Comparison of ENCODE assay signal across 10 cellular contexts in the genomic region with DNA sequence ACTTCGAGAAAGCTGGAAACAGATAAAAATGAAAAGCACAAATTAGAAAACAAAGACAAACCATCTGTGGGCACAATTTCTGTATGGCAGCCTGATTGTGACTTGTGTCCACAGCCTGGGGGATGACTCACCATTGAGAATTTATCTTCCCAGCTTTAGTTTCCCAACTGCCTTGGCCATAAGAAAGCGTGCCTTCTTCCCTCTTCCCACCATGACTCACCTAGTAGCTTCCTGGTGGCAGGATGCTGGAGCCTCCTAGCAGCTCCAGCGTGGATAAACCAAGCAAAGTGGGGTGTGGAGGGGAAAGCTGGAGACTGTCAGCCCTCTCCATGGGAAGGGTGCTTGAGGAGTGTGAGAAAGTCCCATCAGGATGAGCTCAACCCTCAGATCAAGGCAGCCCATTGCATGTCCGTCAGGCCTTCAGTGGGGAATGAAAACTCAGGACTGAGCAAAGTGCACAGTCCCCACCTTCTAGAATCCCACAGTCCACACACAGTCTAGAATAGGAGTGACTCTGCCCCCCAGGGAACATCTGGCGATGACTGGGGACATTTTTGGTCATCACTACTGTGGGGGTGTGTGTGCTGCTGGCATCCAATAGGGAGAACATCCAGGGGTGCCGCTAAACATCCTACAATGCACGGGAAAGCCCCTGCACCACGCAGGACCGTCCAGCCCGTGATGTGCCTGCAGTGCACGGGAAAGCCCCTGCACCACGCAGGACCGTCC. TPM values are rescaled to one million over a fixed set of nuclear protein-coding genes. Genes with fewer than 3 reads are reported as not detected.
DNase-seq lines count a peak whose midpoint lies in the region; ATAC-seq and TF ChIP-seq lines count a peak whose summit lies in the region.
"Had no signal": no experiment of that assay in that cellular context is flagged by ENCODE, and none has a peak within 500 bp of the region (broad histone marks: within the 10 kb centered on the region; RNA-seq: fewer than 3 reads in every experiment).

No MANE protein-coding gene starts in this region.

- peak; percentile 14 for ATAC-seq in lung (ENCODE audit: insufficient read depth, low FRiP score)
- ATAC-seq in GM21526 (IDR thresholded peaks at IDR 0.05; ENCODE audit: low FRiP score, unreplicated experiment), result no peak
- ATAC-seq in HG03097 (IDR thresholded peaks at IDR 0.05; ENCODE audit: low FRiP score, unreplicated experiment), result no peak

- peak; percentile 86 for DNase-seq in AG09309 (ENCODE audit: low read depth)
- DNase-seq in HT1080 (ENCODE audit: low read depth), result peak; percentile 97
- DNase-seq in astrocyte of the cerebellum (ENCODE audit: low read depth), result peak; percentile 58
- DNase-seq in lung (ENCODE audit: low spot score), result no peak
- DNase-seq in NCI-H82 (lab: John Stamatoyannopoulos, UW), result no peak
- DNase-seq in T-helper 2 cell treated with Interferon-gamma antibody and Interleukin-4, amounts not matched to agents 5 μg/mL and 100 μg/mL, for 36 hours (ENCODE audit: low spot score), result no peak
- DNase-seq: upper lobe of left lung had no signal

- H3K27me3 ChIP-seq in lung (ENCODE audit: control insufficient read depth, insufficient read depth), result no peaks in the 10 kb centered on the region
- H3K27me3 ChIP-seq: upper lobe of left lung had no signal

- in situ Hi-C loops in astrocyte of the cerebellum (cut with HindIII; ENCODE audit: low sequenced_read_pairs), result no loop called here

- H3K36me3 Mint-ChIP-seq in T-helper 2 cell treated with Interferon-gamma antibody and Interleukin-4, amounts not matched to agents 5 μg/mL and 100 μg/mL, for 36 hours (ENCODE audit: low read depth), result no peaks in the 10 kb centered on the region

- H3K4me3 ChIP-seq in AG09309 (ENCODE audit: control insufficient read depth, low read depth, low read length) (no peak overlapping the region), astrocyte of the cerebellum (ENCODE audit: low read depth, low read length) (no peak overlapping the region), lung (no peak overlapping the region)
- H3K4me3 ChIP-seq: upper lobe of left lung had no signal

- H3K36me3 ChIP-seq in lung (ENCODE audit: control insufficient read depth in 2 of 2, insufficient read depth in 2 of 2, low read length in 2 of 2), result no peaks in the 10 kb centered on the region
- H3K36me3 ChIP-seq: upper lobe of left lung had no signal

- H3K4me3 Mint-ChIP-seq in T-helper 2 cell treated with Interferon-gamma antibody and Interleukin-4, amounts not matched to agents 5 μg/mL and 100 μg/mL, for 36 hours, result no peak overlapping the region

- 86 to 87% methylated on average over 11 to 13 of the region's 13 CpGs for WGBS in lung, 2 donors

- H3K9me3 Mint-ChIP-seq in T-helper 2 cell treated with Interferon-gamma antibody and Interleukin-4, amounts not matched to agents 5 μg/mL and 100 μg/mL, for 36 hours, result peaks cover 9% of the 10 kb centered on the region

- TF ChIP-seq CTCF in AG09309 (IDR thresholded peaks at IDR 0.05; ENCODE audit: control insufficient read depth, insufficient read depth, low read depth, low read length, missing control alignments), result no peak
- no peak for TF ChIP-seq CTCF in astrocyte of the cerebellum (IDR thresholded peaks at IDR 0.05; ENCODE audit: low read depth, low read length, missing control alignments)
- no peak for TF ChIP-seq CTCF in lung (IDR thresholded peaks at IDR 0.05; ENCODE audit: control extremely low read depth, extremely low read depth)

- no peak overlapping the region for H3K27ac ChIP-seq in lung (ENCODE audit: low read depth in 1 of 2, low read length in 1 of 2)
- H3K27ac ChIP-seq: upper lobe of left lung had no signal

- peaks cover 12% of the 10 kb centered on the region for H3K4me1 Mint-ChIP-seq in T-helper 2 cell treated with Interferon-gamma antibody and Interleukin-4, amounts not matched to agents 5 μg/mL and 100 μg/mL, for 36 hours (ENCODE audit: low read depth)

- no peaks in the 10 kb centered on the region for H3K27me3 Mint-ChIP-seq in T-helper 2 cell treated with Interferon-gamma antibody and Interleukin-4, amounts not matched to agents 5 μg/mL and 100 μg/mL, for 36 hours (ENCODE audit: low read depth)

- no peak overlapping the region for H3K27ac Mint-ChIP-seq in T-helper 2 cell treated with Interferon-gamma antibody and Interleukin-4, amounts not matched to agents 5 μg/mL and 100 μg/mL, for 36 hours

- no peaks in the 10 kb centered on the region for H3K9me3 ChIP-seq in lung (ENCODE audit: control insufficient read depth in 2 of 2, insufficient read depth in 1 of 2, low read length in 1 of 2)
- H3K9me3 ChIP-seq: upper lobe of left lung had no signal

- H3K4me1 ChIP-seq in lung (ENCODE audit: control insufficient read depth in 2 of 2, insufficient read depth in 2 of 2, low read length in 2 of 2), result peaks cover 2 to 4% of the 10 kb centered on the region in 2 donors

RNA-seq across cellular contexts. Expression of a gene that starts 21.0 kb away (rescaled TPM):
- not detected in 2 replicates for total RNA-seq in HT1080 (2014; rRNA removed; shearing (Covaris generic))
- polyA plus RNA-seq in HT1080 (2015; cell fraction: cytosol; rRNA removed), result not detected in 2 replicates
- not detected in 2 replicates for polyA plus RNA-seq in HT1080 (2015; cell fraction: nucleus; rRNA removed)
- not detected for total RNA-seq in lung
- polyA plus RNA-seq in lung, result under 1 TPM in 1 of 2 donors, not detected in 1; 0.05 TPM
- total RNA-seq: G401, upper lobe of left lung had no signal

RNA-seq across cellular contexts. Expression of a gene that starts 22.4 kb away (rescaled TPM):
- 0.51 TPM in 1 of 2 replicates, not detected in the other for total RNA-seq in HT1080 (2014; rRNA removed; shearing (Covaris generic))
- 0.23 TPM in 1 of 2 replicates, not detected in the other for polyA plus RNA-seq in HT1080 (2015; cell fraction: cytosol; rRNA removed)
- 1.0 TPM in 1 of 2 replicates, not detected in the other for polyA plus RNA-seq in HT1080 (2015; cell fraction: nucleus; rRNA removed)
- total RNA-seq in lung, result under 1 TPM; 0.34 to 0.77 TPM
- under 1 TPM; 0.18 to 0.35 TPM for polyA plus RNA-seq in lung
- total RNA-seq: G401 had no signal

RNA-seq across cellular contexts. Expression of a gene that starts 42.9 kb away (rescaled TPM):
- 0.58 and 1.4 TPM in 2 replicates for total RNA-seq in HT1080 (2014; rRNA removed; shearing (Covaris generic))
- polyA plus RNA-seq in HT1080 (2015; cell fraction: cytosol; rRNA removed), result 2.9 and 3.6 TPM in 2 replicates
- 2.5 and 4.0 TPM in 2 replicates for polyA plus RNA-seq in HT1080 (2015; cell fraction: nucleus; rRNA removed)
- total RNA-seq in lung, result 1,000 to 10,000 TPM in 1 of 2 donors, 100 to 1,000 TPM in 1; 120 to 1,581 TPM
- 1,000 to 10,000 TPM in 1 of 2 donors, 100 to 1,000 TPM in 1; 662 to 1,798 TPM for polyA plus RNA-seq in lung
- total RNA-seq: G401 had no signal

RNA-seq across cellular contexts. Expression of a gene that starts 52.4 kb away (rescaled TPM):
- total RNA-seq in HT1080 (2014; rRNA removed; shearing (Covaris generic)), result not detected in 2 replicates
- polyA plus RNA-seq in HT1080 (2015; cell fraction: cytosol; rRNA removed), result not detected in 2 replicates
- not detected in 2 replicates for polyA plus RNA-seq in HT1080 (2015; cell fraction: nucleus; rRNA removed)
- under 1 TPM in 1 of 2 donors, not detected in 1; 0.21 TPM for total RNA-seq in lung
- not detected for polyA plus RNA-seq in lung
- total RNA-seq: G401 had no signal

Comparison
In these comparisons a context has a peak if more than half of its experiments do, and no peak if none do; other contexts are left out.
1. DNase-seq: peak in AG09309 (single experiment), HT1080 (single experiment) and astrocyte of the cerebellum (single experiment); none in lung (single experiment), NCI-H82 (single experiment) and T-helper 2 cell treated with Interferon-gamma antibody and Interleukin-4, amounts not matched to agents 5 μg/mL and 100 μg/mL, for 36 hours (single experiment).
2. RNA of a gene that starts 42.9 kb away (total RNA-seq): 120 to 1,581 TPM in lung; 0.58 to 1.4 TPM in HT1080; every median in the first group is over 10 times any median in the second.